7 cellular contexts compared by ENCODE assay signal in genomic region chr22:16591136-16591535, GRCh38. TPM values are rescaled to one million over a fixed set of nuclear protein-coding genes. Genes with fewer than 3 reads are reported as not detected.
"Had no signal": no experiment of that assay in that cellular context is flagged by ENCODE, and none has a peak within 500 bp of the region (broad histone marks: within the 10 kb centered on the region; RNA-seq: fewer than 3 reads in every experiment).

No MANE protein-coding gene starts in this region.

RNA-seq across cellular contexts. Expression of gene CCT8L2, which starts 1.5 kb away (rescaled TPM):
- total RNA-seq: GM23248, GM23338, H1, H4, H7, H9, HFFc6 had no signal
- polyA plus RNA-seq: GM23248, GM23338, H1 had no signal
